Comparison of ENCODE assay signal across 10 cellular contexts in the genomic region with DNA sequence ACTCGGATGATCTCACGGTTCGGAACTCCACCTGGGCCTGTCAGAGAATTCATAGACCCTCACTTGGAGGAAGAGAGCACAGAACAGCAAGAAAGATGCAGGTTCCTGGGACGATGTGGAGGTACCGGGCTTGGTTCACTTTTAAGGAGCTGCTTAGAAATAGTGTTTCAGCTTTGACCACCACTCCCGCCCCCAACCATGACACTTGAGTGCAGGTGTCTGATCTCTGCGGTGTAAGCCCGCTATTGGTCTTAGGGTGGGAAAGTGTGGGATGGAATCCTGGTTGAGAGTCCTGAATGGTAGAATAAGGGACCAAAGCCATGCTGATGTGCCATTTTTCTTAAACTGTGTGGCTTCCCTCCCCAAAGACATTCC.
DNase-seq lines count a peak whose midpoint lies in the region; ATAC-seq and TF ChIP-seq lines count a peak whose summit lies in the region.
"Had no signal": no experiment of that assay in that cellular context is flagged by ENCODE, and none has a peak within 500 bp of the region (broad histone marks: within the 10 kb centered on the region; RNA-seq: fewer than 3 reads in every experiment).

No MANE protein-coding gene starts in this region.

- H2AFZ ChIP-seq in MM.1S (ENCODE audit: low read length) (no peak overlapping the region; the same call in 1 of the 2 replicates), neuron (ENCODE audit: low read depth, low read length) (peak overlapping the region; percentile 70)

- TF ChIP-seq CTCF in MM.1S (IDR thresholded peaks at IDR 0.05; ENCODE audit: low read length) (no peak), choroid plexus epithelial cell (conservative IDR thresholded peaks at IDR 0.05; ENCODE audit: low read depth, low read length) (no peak)

- H3K79me2 ChIP-seq in MM.1S (ENCODE audit: low read length): no peaks in the 10 kb centered on the region

- H3K36me3 Mint-ChIP-seq in CD4-positive, CD25-positive, alpha-beta regulatory T cell: no peaks in the 10 kb centered on the region

- H3K4me2 ChIP-seq in MM.1S (ENCODE audit: low read depth, low read length): peak overlapping the region; percentile 91

- peaks cover 86% of the 10 kb centered on the region for H3K27me3 Mint-ChIP-seq in CD4-positive, CD25-positive, alpha-beta regulatory T cell

- H3K27ac ChIP-seq in CD4-positive, CD25-positive, alpha-beta regulatory T cell (ENCODE audit: insufficient read depth, low read length, poor library complexity, severe bottlenecking): no peak overlapping the region
- H3K27ac ChIP-seq in MM.1S (ENCODE audit: low read length): no peak overlapping the region

- no peaks in the 10 kb centered on the region for H3K9me3 ChIP-seq in CD4-positive, CD25-positive, alpha-beta regulatory T cell (ENCODE audit: control insufficient read depth in 2 of 2, low read length in 2 of 2)
- no peaks in the 10 kb centered on the region for H3K9me3 ChIP-seq in MM.1S (replicated peaks; ENCODE audit: insufficient read depth, low read length)
- H3K9me3 ChIP-seq in neuron (ENCODE audit: low read length): no peaks in the 10 kb centered on the region

- H3K4me1 ChIP-seq in CD4-positive, CD25-positive, alpha-beta regulatory T cell (ENCODE audit: control insufficient read depth, insufficient read depth, low read length, poor library complexity, severe bottlenecking): peaks cover 29% of the 10 kb centered on the region
- H3K4me1 ChIP-seq in MM.1S (ENCODE audit: low read length): peaks cover 14% of the 10 kb centered on the region
- peaks cover 53% of the 10 kb centered on the region for H3K4me1 ChIP-seq in neuron (ENCODE audit: insufficient read depth, low read length)

- H3K4me1 Mint-ChIP-seq in CD4-positive, CD25-positive, alpha-beta regulatory T cell: peaks cover 9 to 34% (median 19%) of the 10 kb centered on the region in 4 donors

- H3K4me3 ChIP-seq in CD4-positive, CD25-positive, alpha-beta regulatory T cell (ENCODE audit: low read depth, low read length): peak overlapping the region; percentile 84
- H3K4me3 ChIP-seq in MM.1S (ENCODE audit: low read length) (peak overlapping the region; percentile 44), choroid plexus epithelial cell (ENCODE audit: low read depth, low read length) (peak overlapping the region; percentile 53), neuron (ENCODE audit: low read length) (no peak overlapping the region)

- no peak for ATAC-seq in CD4-positive, CD25-positive, alpha-beta regulatory T cell (ENCODE audit: low read depth in 2 of 2)
- no peak for ATAC-seq in HG02885 (IDR thresholded peaks at IDR 0.05; ENCODE audit: poor library complexity, unreplicated experiment)
- no peak for ATAC-seq in HG03565 (IDR thresholded peaks at IDR 0.05; ENCODE audit: unreplicated experiment)

- peaks cover 0 to 4% (median 0%) of the 10 kb centered on the region in 7 donors for H3K9me3 Mint-ChIP-seq in CD4-positive, CD25-positive, alpha-beta regulatory T cell

- no peaks in the 10 kb centered on the region for H3K36me3 ChIP-seq in CD4-positive, CD25-positive, alpha-beta regulatory T cell (ENCODE audit: control insufficient read depth, insufficient read depth, low read length)
- no peaks in the 10 kb centered on the region for H3K36me3 ChIP-seq in MM.1S (replicated peaks; ENCODE audit: insufficient read depth, low read length)
- H3K36me3 ChIP-seq in neuron (ENCODE audit: insufficient read depth, low read length): no peaks in the 10 kb centered on the region

- H3K27me3 ChIP-seq in CD4-positive, CD25-positive, alpha-beta regulatory T cell (ENCODE audit: control insufficient read depth, insufficient read depth, low read length): peaks cover 20% of the 10 kb centered on the region
- H3K27me3 ChIP-seq in MM.1S (replicated peaks; ENCODE audit: insufficient read depth, low read length) (peaks cover 87% of the 10 kb centered on the region), neuron (ENCODE audit: insufficient read depth, low read length) (no peaks in the 10 kb centered on the region)

- H3K9me2 ChIP-seq in MM.1S (replicated peaks; ENCODE audit: insufficient read depth, low read length): no peaks in the 10 kb centered on the region

- H3K27ac Mint-ChIP-seq in CD4-positive, CD25-positive, alpha-beta regulatory T cell: peak overlapping the region in 2 of 3 donors; percentile 76 to 92

- H4K20me1 ChIP-seq in MM.1S (ENCODE audit: insufficient read depth, low read length): peaks cover 4% of the 10 kb centered on the region; the same call in 1 of the 2 replicates

- DNase-seq in CD4-positive, CD25-positive, alpha-beta regulatory T cell: no peak
- no peak for DNase-seq in MM.1S
- no peak for DNase-seq in choroid plexus epithelial cell (ENCODE audit: low read depth)
- no peak for DNase-seq in HT-29 (ENCODE audit: low spot score)
- DNase-seq in NCI-H345 (lab: John Stamatoyannopoulos, UW): no peak
- DNase-seq: GDM1, SHP77 had no signal

- no peak overlapping the region for H3K9ac ChIP-seq in MM.1S (ENCODE audit: low read length)

- H3F3A ChIP-seq in MM.1S (ENCODE audit: insufficient read depth, low read length): peaks cover 14% of the 10 kb centered on the region

- H3K4me3 Mint-ChIP-seq in CD4-positive, CD25-positive, alpha-beta regulatory T cell: peak overlapping the region; percentile 81 to 95 (median 88)
